1 cellular context compared by ENCODE assay signal in genomic region chr4:42150653-42151567, GRCh38.
TF ChIP-seq lines count a peak whose summit lies in the region.

No MANE protein-coding gene starts in this region.

TF ChIP-seq in HEK293, 187 proteins besides CTCF, POLR2A, EP300 and RAD21 (continued from another document and continues in another):
- TF ChIP-seq ZFHX2 (tag by site-specific recombination; conservative IDR thresholded peaks at IDR 0.05) = peak; percentile 79
- TF ChIP-seq YY2 (tag by site-specific recombination; IDR thresholded peaks at IDR 0.05) = no peak
- TF ChIP-seq HOXC10 (CRISPR knock-in tag; IDR thresholded peaks at IDR 0.05) = no peak
- peak; percentile 61; the same call in 1 of the 2 replicates for TF ChIP-seq ZNF394 (tag by site-specific recombination; IDR thresholded peaks at IDR 0.05; ENCODE audit: borderline replicate concordance)
- TF ChIP-seq ZNF350 (tag by site-specific recombination; IDR thresholded peaks at IDR 0.05) = no peak
- TF ChIP-seq ZNF302 (tag by site-specific recombination; IDR thresholded peaks at IDR 0.05; ENCODE audit: low read depth) = no peak
- TF ChIP-seq ZBTB7A (tag by site-specific recombination; IDR thresholded peaks at IDR 0.05; ENCODE audit: low read depth) = no peak
- peak; percentile 25; the same call in 1 of the 2 replicates for TF ChIP-seq ZNF398 (tag by site-specific recombination; IDR thresholded peaks at IDR 0.05)
- TF ChIP-seq ZNF155 (tag by site-specific recombination; IDR thresholded peaks at IDR 0.05) = no peak
- no peak for TF ChIP-seq ZNF624 (tag by site-specific recombination; IDR thresholded peaks at IDR 0.05)
- TF ChIP-seq ZNF266 (tag by site-specific recombination; IDR thresholded peaks at IDR 0.05; ENCODE audit: low read depth) = no peak
- TF ChIP-seq ZNF514 (tag by site-specific recombination; IDR thresholded peaks at IDR 0.05) = no peak
- TF ChIP-seq ZNF664 (tag by site-specific recombination; IDR thresholded peaks at IDR 0.05) = no peak
- 0 out of 2 replicates have a peak, but pooled peaks have one; percentile 24 for TF ChIP-seq HIC1 (tag by site-specific recombination; IDR thresholded peaks at IDR 0.05)
- no peak for TF ChIP-seq ZFP41 (tag by site-specific recombination; IDR thresholded peaks at IDR 0.05; ENCODE audit: borderline replicate concordance)
- TF ChIP-seq REPIN1 (tag by site-specific recombination; IDR thresholded peaks at IDR 0.05; ENCODE audit: low read depth) = no peak
- TF ChIP-seq ZNF211 (tag by site-specific recombination; IDR thresholded peaks at IDR 0.05; ENCODE audit: low read depth) = no peak
- TF ChIP-seq ZBTB10 (tag by site-specific recombination; IDR thresholded peaks at IDR 0.05) = no peak
- no peak for TF ChIP-seq ZNF138 (tag by site-specific recombination; IDR thresholded peaks at IDR 0.05; ENCODE audit: borderline replicate concordance)
- TF ChIP-seq IKZF3 (tag by site-specific recombination; IDR thresholded peaks at IDR 0.05) = 0 out of 2 replicates have a peak, but pooled peaks have one; percentile 24
- peak; percentile 75; the same call in 1 of the 2 replicates for TF ChIP-seq ZNF777 (tag by site-specific recombination; IDR thresholded peaks at IDR 0.05; ENCODE audit: borderline replicate concordance)
- TF ChIP-seq KLF1 (tag by site-specific recombination; IDR thresholded peaks at IDR 0.05) = 0 out of 2 replicates have a peak, but pooled peaks have one; percentile 3
- TF ChIP-seq ZNF280D (tag by site-specific recombination; IDR thresholded peaks at IDR 0.05) = no peak
- no peak for TF ChIP-seq INSM2 (tag by site-specific recombination; IDR thresholded peaks at IDR 0.05)
- TF ChIP-seq ZBTB1 (tag by site-specific recombination; IDR thresholded peaks at IDR 0.05) = no peak
- no peak for TF ChIP-seq SETDB1 (IDR thresholded peaks at IDR 0.05; ENCODE audit: insufficient read length, low read length)
- TF ChIP-seq SCRT1 (tag by site-specific recombination; IDR thresholded peaks at IDR 0.05; ENCODE audit: borderline replicate concordance) = peak; percentile 63; the same call in 1 of the 2 replicates
- TF ChIP-seq SP7 (tag by site-specific recombination; IDR thresholded peaks at IDR 0.05) = 0 out of 2 replicates have a peak, but pooled peaks have one; percentile 8
- TF ChIP-seq ZNF18 (tag by site-specific recombination; IDR thresholded peaks at IDR 0.05) = no peak
- peak; percentile 26; the same call in 1 of the 2 replicates for TF ChIP-seq SP2 (tag by site-specific recombination; IDR thresholded peaks at IDR 0.05)
- no peak for TF ChIP-seq ZNF843 (tag by site-specific recombination; IDR thresholded peaks at IDR 0.05)
- TF ChIP-seq ZNF837 (tag by site-specific recombination; IDR thresholded peaks at IDR 0.05) = no peak
- no peak for TF ChIP-seq ZSCAN4 (tag by site-specific recombination; IDR thresholded peaks at IDR 0.05)
- no peak for TF ChIP-seq ZNF19 (tag by site-specific recombination; IDR thresholded peaks at IDR 0.05; ENCODE audit: low read depth)
- peak; percentile 14; the same call in 1 of the 2 replicates for TF ChIP-seq GLIS1 (tag by site-specific recombination; IDR thresholded peaks at IDR 0.05)
- TF ChIP-seq ZFP69B (tag by site-specific recombination; IDR thresholded peaks at IDR 0.05) = no peak
- TF ChIP-seq ZNF707 (tag by site-specific recombination; IDR thresholded peaks at IDR 0.05) = no peak
- TF ChIP-seq ZNF280C (tag by site-specific recombination; IDR thresholded peaks at IDR 0.05) = no peak
- TF ChIP-seq ZNF621 (tag by site-specific recombination; IDR thresholded peaks at IDR 0.05) = no peak
- TF ChIP-seq ZNF248 (tag by site-specific recombination; IDR thresholded peaks at IDR 0.05) = no peak
- no peak for TF ChIP-seq ZBTB44 (tag by site-specific recombination; IDR thresholded peaks at IDR 0.05)
- TF ChIP-seq ZNF335 (tag by site-specific recombination; conservative IDR thresholded peaks at IDR 0.05) = 0 out of 2 replicates have a peak, but pooled peaks have one; percentile 51
- TF ChIP-seq ZNF341 (tag by site-specific recombination; IDR thresholded peaks at IDR 0.05; ENCODE audit: low read depth) = no peak
- TF ChIP-seq ZNF600 (tag by site-specific recombination; IDR thresholded peaks at IDR 0.05) = 0 out of 2 replicates have a peak, but pooled peaks have one; percentile 43
- TF ChIP-seq ZBTB20 (tag by site-specific recombination; IDR thresholded peaks at IDR 0.05) = peak; percentile 12; the same call in 1 of the 2 replicates
- no peak for TF ChIP-seq ZNF677 (tag by site-specific recombination; IDR thresholded peaks at IDR 0.05)
- TF ChIP-seq ZNF623 (tag by site-specific recombination; IDR thresholded peaks at IDR 0.05) = no peak
- TF ChIP-seq ZNF121 (tag by site-specific recombination; IDR thresholded peaks at IDR 0.05) = no peak
